Comparison of ENCODE assay signal across 8 cellular contexts in the genomic region with DNA sequence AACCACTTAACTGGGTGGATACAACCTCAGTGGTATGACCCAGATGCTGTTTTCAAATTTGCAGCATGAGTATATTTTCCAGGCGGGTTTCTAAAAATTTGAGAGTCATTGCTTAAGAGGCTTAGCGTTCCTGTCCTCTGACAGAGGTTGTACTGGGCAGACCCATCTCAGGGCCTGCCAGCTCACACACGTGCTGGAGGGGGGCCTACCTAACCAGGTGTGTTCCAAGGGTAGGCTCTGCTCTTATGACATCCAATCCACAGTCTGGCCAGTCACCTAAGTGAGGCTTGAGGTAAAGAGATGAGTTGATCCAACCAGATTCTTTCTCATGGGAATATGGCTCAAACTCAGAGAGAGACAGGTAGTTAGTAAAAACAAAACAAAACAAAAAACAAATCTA. TPM values are rescaled to one million over a fixed set of nuclear protein-coding genes. Genes with fewer than 3 reads are reported as not detected.
A peak's percentile ranks its signal among the peaks of the same experiment; 100 is the strongest.
DNase-seq lines count a peak whose midpoint lies in the region; FAIRE-seq and TF ChIP-seq lines count a peak whose summit lies in the region.

No MANE protein-coding gene starts in this region.

- H3K9me3 ChIP-seq in ES-I3 (ENCODE audit: control insufficient read depth, insufficient read depth, low read length): no peaks in the 10 kb centered on the region
- H3K9me3 ChIP-seq in OCI-LY3 (ENCODE audit: insufficient read depth, low read length): no peaks in the 10 kb centered on the region
- H3K9me3 ChIP-seq in endothelial cell of umbilical vein (replicated peaks; ENCODE audit: control insufficient read depth, insufficient read depth, low read length): no peaks in the 10 kb centered on the region
- H3K9me3 ChIP-seq in trophoblast cell (ENCODE audit: insufficient read depth, low read depth, low read length): no peaks in the 10 kb centered on the region

- no peak overlapping the region for H3K18ac ChIP-seq in trophoblast cell (ENCODE audit: low read length)

- H3K4me1 ChIP-seq in ES-I3 (ENCODE audit: insufficient read depth, low read length): no peaks in the 10 kb centered on the region
- peaks cover 16% of the 10 kb centered on the region for H3K4me1 ChIP-seq in OCI-LY3 (ENCODE audit: low read length)
- H3K4me1 ChIP-seq in endothelial cell of umbilical vein (ENCODE audit: control insufficient read depth, extremely low read depth, insufficient read depth, low read length): peaks cover 9% of the 10 kb centered on the region
- peaks cover 0 to 8% of the 10 kb centered on the region in 2 experiments for H3K4me1 ChIP-seq in trophoblast cell (ENCODE audit: control insufficient read depth in 1 of 2, insufficient read depth in 2 of 2, low read length in 2 of 2)

- POLR2A ChIA-PET in endothelial cell of umbilical vein (lab: Charles Lee): no interaction called here

- no peak for TF ChIP-seq CTCF in OCI-LY3 (IDR thresholded peaks at IDR 0.05; ENCODE audit: low read depth, low read length)
- TF ChIP-seq CTCF in endothelial cell of umbilical vein (IDR thresholded peaks at IDR 0.05; ENCODE audit: extremely low read depth in 1 of 2, insufficient read depth in 1 of 2, low read depth in 1 of 2, low read length in 2 of 2): no peak

- H3K9me1 ChIP-seq in endothelial cell of umbilical vein (replicated peaks; ENCODE audit: control insufficient read depth, extremely low read depth, insufficient read depth, low read length): no peaks in the 10 kb centered on the region

- no CpG with 5 or more reads among the region's 3 CpGs for WGBS in trophoblast cell (ENCODE audit: extremely low coverage, insufficient coverage, insufficient read length)

- H2AFZ ChIP-seq in OCI-LY3 (ENCODE audit: low read depth, low read length) (no peak overlapping the region), endothelial cell of umbilical vein (ENCODE audit: low read depth, low read length) (no peak overlapping the region), trophoblast cell (ENCODE audit: insufficient read depth, low read length, poor library complexity) (no peak overlapping the region)

- FAIRE-seq in endothelial cell of umbilical vein (lab: Jason Lieb, UNC): no peak

- H4K20me1 ChIP-seq in OCI-LY3 (ENCODE audit: insufficient read depth, low read length) (no peaks in the 10 kb centered on the region), endothelial cell of umbilical vein (replicated peaks; ENCODE audit: control insufficient read depth, extremely low read depth, insufficient read depth, low read length) (no peaks in the 10 kb centered on the region)

- CTCF ChIA-PET in endothelial cell of umbilical vein (lab: Charles Lee): interaction anchor here (3.0 kb wide), 1 partner anchor 116 kb away, joined by 14 read pairs; no protein-coding TSS in a partner anchor

- H3K9ac ChIP-seq in ES-I3 (ENCODE audit: low read depth, low read length) (peak overlapping the region; percentile 57; the same call in 1 of the 2 replicates), OCI-LY3 (ENCODE audit: low read length) (peak overlapping the region; percentile 61), endothelial cell of umbilical vein (replicated peaks; ENCODE audit: extremely low read depth, insufficient read depth, low read length) (no peak overlapping the region), trophoblast cell (ENCODE audit: low read length) (no peak overlapping the region)

- BruUV-seq in endothelial cell of umbilical vein (replicated peaks; lab: Mats Ljungman, UMichigan): TSS peak; percentile 52

- DNase-seq in endothelial cell of umbilical vein (ENCODE audit: low read depth, low spot score) (no peak), trophoblast cell (peak in 1 of 2 donors; percentile 24), HPDE6-E6E7 (ENCODE audit: extremely low spot score) (no peak), NCI-H2171 (lab: John Stamatoyannopoulos, UW) (no peak), A172 (ENCODE audit: low spot score) (no peak), KBM-7 (no peak)

- no peak overlapping the region for H2BK5ac ChIP-seq in trophoblast cell (ENCODE audit: low read depth, low read length, poor library complexity)

- H3K4ac ChIP-seq in trophoblast cell (ENCODE audit: low read depth, low read length): no peak overlapping the region

- dilution Hi-C loops in endothelial cell of umbilical vein (cut with MboI; ENCODE audit: extremely low pct_ligation_motif_present, low sequenced_read_pairs): no loop called here

- H3K4me3 ChIP-seq in OCI-LY3 (ENCODE audit: low read length): peak overlapping the region; percentile 95
- no peak overlapping the region for H3K4me3 ChIP-seq in endothelial cell of umbilical vein (replicated peaks in 1 of 3; ENCODE audit: insufficient read depth in 1 of 3, low read depth in 1 of 3, low read length in 3 of 3)
- H3K4me3 ChIP-seq in trophoblast cell (ENCODE audit: low read depth, low read length): no peak overlapping the region

- no peak overlapping the region for H2BK120ac ChIP-seq in trophoblast cell (ENCODE audit: insufficient read depth, low read length, poor library complexity)

- peaks cover 4% of the 10 kb centered on the region; the same call in 1 of the 2 replicates for H3K36me3 ChIP-seq in ES-I3 (ENCODE audit: insufficient read depth, low read length)
- H3K36me3 ChIP-seq in OCI-LY3 (replicated peaks; ENCODE audit: low read depth, low read length): no peaks in the 10 kb centered on the region
- peaks cover 0 to 3% of the 10 kb centered on the region in 2 experiments for H3K36me3 ChIP-seq in endothelial cell of umbilical vein (ENCODE audit: control insufficient read depth in 2 of 2, extremely low read depth in 1 of 2, insufficient read depth in 2 of 2, low read length in 2 of 2)
- H3K36me3 ChIP-seq in trophoblast cell (ENCODE audit: control insufficient read depth in 1 of 2, insufficient read depth in 2 of 2, low read length in 2 of 2): peaks cover 0 to 4% of the 10 kb centered on the region in 2 experiments

- H3K14ac ChIP-seq in trophoblast cell (ENCODE audit: low read length): no peak overlapping the region

- H3K27ac ChIP-seq in OCI-LY3 (ENCODE audit: low read length) (no peak overlapping the region), endothelial cell of umbilical vein (ENCODE audit: insufficient read depth, low read depth, low read length) (no peak overlapping the region), trophoblast cell (ENCODE audit: low read depth, low read length) (no peak overlapping the region)

- no peak overlapping the region for H4K91ac ChIP-seq in trophoblast cell (ENCODE audit: low read depth, low read length)

- H3K4me2 ChIP-seq in OCI-LY3 (ENCODE audit: low read length) (peak overlapping the region; percentile 91), endothelial cell of umbilical vein (ENCODE audit: insufficient read depth, low read length) (peak overlapping the region; percentile 96), trophoblast cell (ENCODE audit: low read length) (peak overlapping the region; percentile 9)

- H3K79me2 ChIP-seq in OCI-LY3 (ENCODE audit: low read length) (peaks cover 79% of the 10 kb centered on the region), endothelial cell of umbilical vein (ENCODE audit: control insufficient read depth, insufficient read depth, low read length) (peaks cover 23% of the 10 kb centered on the region), trophoblast cell (ENCODE audit: control insufficient read depth, insufficient read depth, low read length, poor library complexity) (peaks cover 5% of the 10 kb centered on the region)

- H4K12ac ChIP-seq in trophoblast cell (ENCODE audit: low read depth, low read length): no peak overlapping the region

- no peak for TF ChIP-seq POLR2A in endothelial cell of umbilical vein (IDR thresholded peaks at IDR 0.05; ENCODE audit: low read depth, low read length)

- no peak overlapping the region for H3K23ac ChIP-seq in trophoblast cell (ENCODE audit: low read length)

- no peak overlapping the region for H2BK12ac ChIP-seq in trophoblast cell (ENCODE audit: low read length)

- H3K27me3 ChIP-seq in OCI-LY3 (ENCODE audit: low read depth, low read length) (no peaks in the 10 kb centered on the region), endothelial cell of umbilical vein (ENCODE audit: control insufficient read depth in 2 of 2, insufficient read depth in 2 of 2, low read length in 2 of 2) (no peaks in the 10 kb centered on the region), trophoblast cell (ENCODE audit: insufficient read depth, low read length) (no peaks in the 10 kb centered on the region)

- H4K8ac ChIP-seq in trophoblast cell (ENCODE audit: low read depth, low read length): no peak overlapping the region

- no peak overlapping the region for H2AK5ac ChIP-seq in trophoblast cell (ENCODE audit: low read length)

- in situ Hi-C loops in KBM-7 (cut with MboI; ENCODE audit: low pct_unique_long_range_greater_than_20kb, low sequenced_read_pairs): no loop called here

- intact Hi-C loops in endothelial cell of umbilical vein (cut with micrococcal nuclease): no loop called here

- peaks cover 7% of the 10 kb centered on the region for H3K79me1 ChIP-seq in trophoblast cell (ENCODE audit: low read length)

TF ChIP-seq in endothelial cell of umbilical vein, 7 proteins besides CTCF, POLR2A, EP300 and RAD21 (continues in another document):
- TF ChIP-seq GATA2 (IDR thresholded peaks at IDR 0.05; ENCODE audit: insufficient read depth, insufficient read length, low read depth, low read length): no peak
- no peak for TF ChIP-seq POLR2AphosphoS5 (IDR thresholded peaks at IDR 0.05; ENCODE audit: insufficient read depth, low read depth, low read length)

RNA-seq across cellular contexts. Expression of gene LYRM4, which starts 1.3 kb away (rescaled TPM):
- 39.5 and 39.7 TPM in 2 replicates for total RNA-seq in endothelial cell of umbilical vein
- 41.4 and 44.0 TPM in 2 replicates for polyA plus RNA-seq in endothelial cell of umbilical vein
- 44.7 and 45.8 TPM in 2 replicates for polyA plus RNA-seq in endothelial cell of umbilical vein (2011; cell fraction: cytosol; rRNA removed)
- polyA plus RNA-seq in endothelial cell of umbilical vein (2011; cell fraction: nucleus; rRNA removed): 16.9 and 20.0 TPM in 2 replicates
- polyA plus RNA-seq in endothelial cell of umbilical vein (2012): 32.9 and 34.9 TPM in 2 replicates
- 21.3 and 24.0 TPM in 2 replicates for polyA minus RNA-seq in endothelial cell of umbilical vein
- 12.3 TPM for polyA minus RNA-seq in endothelial cell of umbilical vein (2011; cell fraction: cytosol; rRNA and poly(A)+ RNA removed)
- polyA minus RNA-seq in endothelial cell of umbilical vein (2011; cell fraction: nucleus; rRNA and poly(A)+ RNA removed): 14.3 and 18.3 TPM in 2 replicates
- 20.8 and 21.6 TPM in 2 replicates for polyA plus RNA-seq in trophoblast cell (2013)
- 26.1 and 35.0 TPM in 2 replicates for total RNA-seq in A172 (2014; rRNA removed; shearing (Covaris generic))

RNA-seq across cellular contexts. Expression of gene FARS2, which starts 1.9 kb away (rescaled TPM):
- 19.6 and 20.5 TPM in 2 replicates for total RNA-seq in endothelial cell of umbilical vein
- 17.9 and 20.2 TPM in 2 replicates for polyA plus RNA-seq in endothelial cell of umbilical vein
- 19.3 and 20.3 TPM in 2 replicates for polyA plus RNA-seq in endothelial cell of umbilical vein (2011; cell fraction: cytosol; rRNA removed)
- polyA plus RNA-seq in endothelial cell of umbilical vein (2011; cell fraction: nucleus; rRNA removed): 16.0 and 17.0 TPM in 2 replicates
- 12.8 and 19.2 TPM in 2 replicates for polyA plus RNA-seq in endothelial cell of umbilical vein (2012)
- polyA minus RNA-seq in endothelial cell of umbilical vein: 53.7 and 58.3 TPM in 2 replicates
- 15.0 TPM for polyA minus RNA-seq in endothelial cell of umbilical vein (2011; cell fraction: cytosol; rRNA and poly(A)+ RNA removed)
- 54.7 and 59.2 TPM in 2 replicates for polyA minus RNA-seq in endothelial cell of umbilical vein (2011; cell fraction: nucleus; rRNA and poly(A)+ RNA removed)
- 6.2 and 6.3 TPM in 2 replicates for polyA plus RNA-seq in trophoblast cell (2013)
- 12.5 and 23.5 TPM in 2 replicates for total RNA-seq in A172 (2014; rRNA removed; shearing (Covaris generic))

Comparison
In these comparisons a context has a peak if more than half of its experiments do, and no peak if none do; other contexts are left out.
1. H3K9ac ChIP-seq: peak in ES-I3 (single experiment) and OCI-LY3 (single experiment); none in endothelial cell of umbilical vein (single experiment) and trophoblast cell (single experiment).
2. H3K4me2 ChIP-seq: peak in every context shown above with its lines; median percentile 96 in endothelial cell of umbilical vein; 91 in OCI-LY3; 9 in trophoblast cell.